Comparison of ENCODE assay signal across 1 cellular context in genomic region chr1:201742955-201743805, GRCh38.
TF ChIP-seq lines count a peak whose summit lies in the region.

No MANE protein-coding gene starts in this region.

TF ChIP-seq in H1, 55 proteins besides CTCF, POLR2A, EP300 and RAD21:
- TF ChIP-seq YY1 (IDR thresholded peaks at IDR 0.05; ENCODE audit: low read depth, low read length) (no peak), KDM1A (IDR thresholded peaks at IDR 0.05; ENCODE audit: borderline replicate concordance, low read length) (peak; percentile 93; the same call in 1 of the 2 replicates)
